ENCODE assay signal across 22 cellular contexts in genomic region chr6:104126621-104127020, GRCh38.
"Had no signal": no experiment of that assay in that cellular context is flagged by ENCODE, and none has a peak within 500 bp of the region (broad histone marks: within the 10 kb centered on the region; RNA-seq: fewer than 3 reads in every experiment).

No MANE protein-coding gene starts in this region.

- ATAC-seq: activated CD4-positive, alpha-beta T cell treated with anti-CD3 and anti-CD28 coated beads for 36 hours; activated T-helper 17 cell treated with anti-CD3 and anti-CD28 coated beads, Interleukin-2, amount 50 U/mL, for 72 hours had no signal

- H3K27ac Mint-ChIP-seq: activated CD4-positive, alpha-beta memory T cell treated with anti-CD3 and anti-CD28 coated beads, Interleukin-2, amount 10 ng/mL, durations not matched to agents 7 days and 5 days; activated CD4-positive, alpha-beta T cell treated with anti-CD3 and anti-CD28 coated beads for 36 hours; activated naive CD4-positive, alpha-beta T cell treated with anti-CD3 and anti-CD28 coated beads for 36 hours; activated naive CD8-positive, alpha-beta T cell; activated T-helper 17 cell treated with anti-CD3 and anti-CD28 coated beads, Interleukin-2, amount 50 U/mL, for 72 hours had no signal

- H3K4me1 ChIP-seq: breast epithelium had no signal

- H3K4me3 Mint-ChIP-seq: activated CD4-positive, alpha-beta memory T cell treated with anti-CD3 and anti-CD28 coated beads, Interleukin-2, amount 10 ng/mL, durations not matched to agents 7 days and 5 days; activated CD4-positive, alpha-beta T cell treated with anti-CD3 and anti-CD28 coated beads for 36 hours; activated naive CD4-positive, alpha-beta T cell treated with anti-CD3 and anti-CD28 coated beads for 36 hours; activated naive CD8-positive, alpha-beta T cell; activated T-helper 17 cell treated with anti-CD3 and anti-CD28 coated beads, Interleukin-2, amount 50 U/mL, for 72 hours had no signal

- H3K36me3 ChIP-seq: breast epithelium had no signal

- H3K4me3 ChIP-seq: breast epithelium had no signal

- DNase-seq: activated CD4-positive, alpha-beta memory T cell treated with anti-CD3 and anti-CD28 coated beads, Interleukin-2, amount 10 ng/mL, durations not matched to agents 7 days and 5 days; activated CD4-positive, alpha-beta T cell treated with anti-CD3 and anti-CD28 coated beads for 36 hours; activated CD4-positive, alpha-beta T cell treated with anti-CD3 and anti-CD28 coated beads, Interleukin-2, amount 50 U/mL, for 1 hour; activated gamma-delta T cell; activated naive CD4-positive, alpha-beta T cell treated with anti-CD3 and anti-CD28 coated beads for 36 hours; activated T-cell treated with anti-CD3 and anti-CD28 coated beads for 4 hours; activated T-cell treated with anti-CD3 and anti-CD28 coated beads, Interleukin-2, amount 50 U/mL, for 48 hours; caudate nucleus; Kasumi-1; KBM-7; NCI-H1105 treated with DMSO at 0.1 percent for 48 hours; NCI-H1436 treated with DMSO at 0.1 percent for 48 hours; NCI-H187 treated with DMSO at 0.1 percent for 48 hours; NCI-H2081 treated with DMSO at 0.1 percent for 48 hours; NCI-H446; NCI-H524; SIG-M5; T-helper 2 cell; T1000 had no signal

- H3K9me3 ChIP-seq: breast epithelium had no signal

- H3K9me3 Mint-ChIP-seq: activated T-helper 17 cell treated with anti-CD3 and anti-CD28 coated beads, Interleukin-2, amount 50 U/mL, for 72 hours had no signal

- H3K4me1 Mint-ChIP-seq: activated CD4-positive, alpha-beta memory T cell treated with anti-CD3 and anti-CD28 coated beads, Interleukin-2, amount 10 ng/mL, durations not matched to agents 7 days and 5 days; activated CD4-positive, alpha-beta T cell treated with anti-CD3 and anti-CD28 coated beads for 36 hours; activated T-helper 17 cell treated with anti-CD3 and anti-CD28 coated beads, Interleukin-2, amount 50 U/mL, for 72 hours had no signal

- H3K36me3 Mint-ChIP-seq: activated naive CD8-positive, alpha-beta T cell had no signal

- H3K27me3 Mint-ChIP-seq: activated CD4-positive, alpha-beta memory T cell treated with anti-CD3 and anti-CD28 coated beads, Interleukin-2, amount 10 ng/mL, durations not matched to agents 7 days and 5 days; activated CD4-positive, alpha-beta T cell treated with anti-CD3 and anti-CD28 coated beads for 36 hours; activated naive CD8-positive, alpha-beta T cell; activated T-helper 17 cell treated with anti-CD3 and anti-CD28 coated beads, Interleukin-2, amount 50 U/mL, for 72 hours had no signal

- H3K27ac ChIP-seq: breast epithelium had no signal

- H3K27me3 ChIP-seq: breast epithelium had no signal
